ENCODE assay signal across 20 cellular contexts in genomic region chr11:30225642-30226041, GRCh38. TPM values are rescaled to one million over a fixed set of nuclear protein-coding genes. Genes with fewer than 3 reads are reported as not detected.
"Had no signal": no experiment of that assay in that cellular context is flagged by ENCODE, and none has a peak within 500 bp of the region (broad histone marks: within the 10 kb centered on the region; RNA-seq: fewer than 3 reads in every experiment).

No MANE protein-coding gene starts in this region.

- H3K4me1 ChIP-seq: SJSA1 had no signal

- H3K4me3 Mint-ChIP-seq: activated CD4-positive, alpha-beta memory T cell treated with anti-CD3 and anti-CD28 coated beads for 36 hours; activated CD4-positive, alpha-beta T cell treated with anti-CD3 and anti-CD28 coated beads, Interleukin-2, amount 10 ng/mL, durations not matched to agents 7 days and 5 days; activated naive CD8-positive, alpha-beta T cell; activated T-cell treated with anti-CD3 and anti-CD28 coated beads, Interleukin-2, amount 50 U/mL, for 4 hours; T-helper 17 cell had no signal

- H3K4me3 ChIP-seq: SJSA1 had no signal

- DNase-seq: activated CD4-positive, alpha-beta memory T cell treated with anti-CD3 and anti-CD28 coated beads for 36 hours; activated CD4-positive, alpha-beta T cell treated with anti-CD3 and anti-CD28 coated beads, Interleukin-2, amount 10 ng/mL, durations not matched to agents 7 days and 5 days; activated CD4-positive, CD25-positive, alpha-beta regulatory T cell; activated CD8-positive, alpha-beta memory T cell treated with anti-CD3 and anti-CD28 coated beads for 24 hours; activated effector memory CD4-positive, alpha-beta T cell treated with anti-CD3 and anti-CD28 coated beads, Interleukin-2, amount 50 U/mL, for 16 hours; activated naive CD4-positive, alpha-beta T cell treated with Interleukin-2 at 50 U/mL for 16 hours; activated T-cell treated with anti-CD3 and anti-CD28 coated beads, Interleukin-2, amount 50 U/mL, for 4 hours; Kasumi-1; KBM-7; NCI-H1105 treated with DMSO at 0.1 percent for 48 hours; NCI-H1436 treated with DMSO at 0.1 percent for 48 hours; NCI-H187; NCI-H2081; NCI-H524; SHP77; T-helper 17 cell; T-helper 9 cell had no signal

- H3K27ac ChIP-seq: SJSA1 had no signal

- H3K27ac Mint-ChIP-seq: activated CD4-positive, alpha-beta memory T cell treated with anti-CD3 and anti-CD28 coated beads for 36 hours; activated CD4-positive, alpha-beta T cell treated with anti-CD3 and anti-CD28 coated beads, Interleukin-2, amount 10 ng/mL, durations not matched to agents 7 days and 5 days; activated naive CD8-positive, alpha-beta T cell; T-helper 17 cell had no signal

- ATAC-seq: activated T-cell treated with anti-CD3 and anti-CD28 coated beads, Interleukin-2, amount 50 U/mL, for 4 hours; T-helper 17 cell had no signal

- H3K27me3 ChIP-seq: SJSA1 had no signal

- H3K36me3 Mint-ChIP-seq: activated naive CD8-positive, alpha-beta T cell had no signal

- H3K36me3 ChIP-seq: SJSA1 had no signal

- H3K4me1 Mint-ChIP-seq: activated CD4-positive, alpha-beta T cell treated with anti-CD3 and anti-CD28 coated beads, Interleukin-2, amount 10 ng/mL, durations not matched to agents 7 days and 5 days; T-helper 17 cell had no signal

- H3K27me3 Mint-ChIP-seq: activated CD4-positive, alpha-beta T cell treated with anti-CD3 and anti-CD28 coated beads, Interleukin-2, amount 10 ng/mL, durations not matched to agents 7 days and 5 days had no signal

- H3K9me3 Mint-ChIP-seq: activated CD4-positive, alpha-beta T cell treated with anti-CD3 and anti-CD28 coated beads, Interleukin-2, amount 10 ng/mL, durations not matched to agents 7 days and 5 days; activated T-cell treated with anti-CD3 and anti-CD28 coated beads, Interleukin-2, amount 50 U/mL, for 4 hours had no signal

RNA-seq across cellular contexts. Expression of gene FSHB, which starts 5.2 kb away (rescaled TPM):
- total RNA-seq: activated CD4-positive, alpha-beta memory T cell treated with anti-CD3 and anti-CD28 coated beads for 36 hours; activated CD4-positive, alpha-beta T cell treated with anti-CD3 and anti-CD28 coated beads, Interleukin-2, amount 10 ng/mL, durations not matched to agents 7 days and 5 days; activated T-cell treated with anti-CD3 and anti-CD28 coated beads, Interleukin-2, amount 50 U/mL, for 4 hours; cardiac septum; SJSA1; T-helper 17 cell had no signal
